In the genomic region with DNA sequence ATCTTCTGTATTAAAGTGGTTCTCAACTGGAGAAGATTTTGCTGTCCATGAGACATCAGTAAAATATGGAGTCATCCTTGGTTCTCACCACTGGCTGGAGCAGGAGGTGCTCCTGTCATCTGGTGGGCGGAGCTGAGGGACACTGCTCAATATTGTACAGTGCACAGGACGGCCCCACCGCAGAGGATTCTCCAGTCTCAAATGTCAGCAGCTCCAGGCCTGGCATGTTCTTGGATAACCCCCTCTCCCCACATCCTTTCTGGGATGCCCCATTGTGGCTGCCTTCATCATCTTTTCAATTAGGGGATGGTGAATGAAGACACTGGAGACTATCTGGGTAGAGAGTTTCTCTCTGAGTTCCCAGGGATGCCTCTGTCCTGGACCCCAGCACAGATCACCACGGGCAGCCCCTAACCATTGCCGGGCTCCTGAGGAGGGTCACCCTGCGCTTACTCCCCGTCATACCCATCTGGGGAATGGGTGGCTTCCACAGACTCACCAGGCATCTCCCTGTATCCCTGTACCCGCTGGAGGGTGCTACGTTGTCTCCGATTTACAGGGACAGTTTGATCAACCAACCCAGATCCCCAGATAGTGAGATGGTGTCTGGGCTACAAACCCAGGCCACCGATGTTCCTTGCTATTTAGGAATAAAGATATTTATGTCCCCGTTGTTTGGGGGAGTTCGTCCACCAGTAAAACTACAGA, we compare ENCODE assay signal across 28 cellular contexts. TPM values are rescaled to one million over a fixed set of nuclear protein-coding genes. Genes with fewer than 3 reads are reported as not detected.
DNase-seq lines count a peak whose midpoint lies in the region; ATAC-seq and TF ChIP-seq lines count a peak whose summit lies in the region.
"Had no signal": no experiment of that assay in that cellular context is flagged by ENCODE, and none has a peak within 500 bp of the region (broad histone marks: within the 10 kb centered on the region; RNA-seq: fewer than 3 reads in every experiment).

No MANE protein-coding gene starts in this region.

- H3K4me3 Mint-ChIP-seq in stimulated activated memory B cell treated with anti-CD40 and anti-IgM and Interleukin-4, amounts not matched to agents 10 μg/mL and 1 μg/mL and 100 μg/mL, for 72 hours: no peak overlapping the region
- H3K4me3 Mint-ChIP-seq: B cell; brain; stimulated activated naive CD8-positive, alpha-beta T cell treated with anti-CD3 and anti-CD28 coated beads, Interleukin-15, Interleukin-2, amounts not matched to agents 100 ng/mL and 50 ng/mL, for 24 hours had no signal

- no peak overlapping the region for H2AFZ ChIP-seq in DND-41 (ENCODE audit: low read depth, low read length)

- H3K9ac ChIP-seq in DND-41 (ENCODE audit: low read depth, low read length): no peak overlapping the region
- H3K9ac ChIP-seq: SK-N-SH had no signal

- in situ Hi-C loops in G401 (cut with HindIII; ENCODE audit: low sequenced_read_pairs): no loop called here

- peaks cover 15% of the 10 kb centered on the region for H3K36me3 Mint-ChIP-seq in stimulated activated memory B cell treated with anti-CD40 and anti-IgM and Interleukin-4, amounts not matched to agents 10 μg/mL and 1 μg/mL and 100 μg/mL, for 72 hours
- H3K36me3 Mint-ChIP-seq: brain had no signal

- no peak for TF ChIP-seq POLR2A in erythroblast (IDR thresholded peaks at IDR 0.05; ENCODE audit: low read length)

- no peaks in the 10 kb centered on the region for H3K27me3 ChIP-seq in DND-41 (ENCODE audit: insufficient read depth, low read length, poor library complexity)
- H3K27me3 ChIP-seq: adrenal gland, heart left ventricle had no signal

- H3K4me1 Mint-ChIP-seq in stimulated activated memory B cell treated with anti-CD40 and anti-IgM and Interleukin-4, amounts not matched to agents 10 μg/mL and 1 μg/mL and 100 μg/mL, for 72 hours: peaks cover 62% of the 10 kb centered on the region
- H3K4me1 Mint-ChIP-seq: brain had no signal

- H3K4me3 ChIP-seq in DND-41 (ENCODE audit: low read depth in 1 of 2, low read length in 2 of 2): no peak overlapping the region
- H3K4me3 ChIP-seq: adrenal gland, heart left ventricle had no signal

- DNase-seq in activated CD8-positive, alpha-beta memory T cell treated with anti-CD3 and anti-CD28 coated beads for 24 hours: peak; percentile 46
- no peak for DNase-seq in activated CD8-positive, alpha-beta memory T cell treated with anti-CD3 and anti-CD28 coated beads, Interleukin-2, amount 50 U/mL, for 4 hours
- peak; percentile 1 for DNase-seq in DND-41
- peak; percentile 62 to 69 for DNase-seq in erythroblast (lab: John Stamatoyannopoulos, UW)
- no peak for DNase-seq in medulla oblongata (ENCODE audit: extremely low spot score)
- no peak for DNase-seq in G401 (ENCODE audit: low spot score)
- DNase-seq in substantia nigra (lab: John Stamatoyannopoulos, UW): no peak
- DNase-seq: effector CD4-positive, alpha-beta T cell; foreskin fibroblast; heart left ventricle; left colon; mesenchymal stem cell; NCI-H1105; NCI-H2029 treated with DMSO at 0.1 percent for 48 hours; NCI-H226; occipital lobe; SK-N-SH; stimulated activated CD4-positive, alpha-beta T cell treated with anti-CD3 and anti-CD28 coated beads, Interleukin-4, amount 100 ng/mL, for 24 hours; trophoblast cell had no signal

- no peaks in the 10 kb centered on the region for H3K36me3 ChIP-seq in DND-41 (ENCODE audit: insufficient read depth, low read length)
- H3K36me3 ChIP-seq: adrenal gland, heart left ventricle had no signal

- no peak for TF ChIP-seq CTCF in DND-41 (IDR thresholded peaks at IDR 0.05; ENCODE audit: borderline replicate concordance, extremely low read depth, low read length, poor library complexity, severe bottlenecking)

- no peaks in the 10 kb centered on the region for H3K9me3 ChIP-seq in DND-41 (ENCODE audit: insufficient read depth, low read length, severe bottlenecking)
- H3K9me3 ChIP-seq: adrenal gland, SK-N-SH had no signal

- H4K20me1 ChIP-seq in DND-41 (ENCODE audit: insufficient read depth, low read length): no peaks in the 10 kb centered on the region

- H3K4me1 ChIP-seq in DND-41 (ENCODE audit: insufficient read depth, low read length): peaks cover 5% of the 10 kb centered on the region; the same call in 1 of the 2 replicates
- H3K4me1 ChIP-seq: adrenal gland had no signal

- peaks cover 17% of the 10 kb centered on the region for H3K9me3 Mint-ChIP-seq in stimulated activated memory B cell treated with anti-CD40 and anti-IgM and Interleukin-4, amounts not matched to agents 10 μg/mL and 1 μg/mL and 100 μg/mL, for 72 hours

- no peak overlapping the region for H3K4me2 ChIP-seq in DND-41 (ENCODE audit: insufficient read depth, low read length)
- H3K4me2 ChIP-seq: SK-N-SH had no signal

- no peak for ATAC-seq in DND-41 (ENCODE audit: insufficient read depth, low read depth)
- no peak for ATAC-seq in stimulated activated memory B cell treated with anti-CD40 and anti-IgM and Interleukin-4, amounts not matched to agents 10 μg/mL and 1 μg/mL and 100 μg/mL, for 72 hours
- ATAC-seq: heart left ventricle, left colon had no signal

- no peaks in the 10 kb centered on the region for H3K79me2 ChIP-seq in DND-41 (ENCODE audit: insufficient read depth, low read length)

- H3K27ac ChIP-seq in DND-41 (ENCODE audit: low read length): no peak overlapping the region
- H3K27ac ChIP-seq in substantia nigra (ENCODE audit: low read depth, low read length, poor library complexity, severe bottlenecking): no peak overlapping the region
- H3K27ac ChIP-seq: adrenal gland, epithelial cell of prostate, heart left ventricle had no signal

- H3K27ac Mint-ChIP-seq in stimulated activated memory B cell treated with anti-CD40 and anti-IgM and Interleukin-4, amounts not matched to agents 10 μg/mL and 1 μg/mL and 100 μg/mL, for 72 hours: peak overlapping the region; percentile 87
- H3K27ac Mint-ChIP-seq: brain; stimulated activated naive CD8-positive, alpha-beta T cell treated with anti-CD3 and anti-CD28 coated beads, Interleukin-15, Interleukin-2, amounts not matched to agents 100 ng/mL and 50 ng/mL, for 24 hours had no signal

- no peaks in the 10 kb centered on the region for H3K27me3 Mint-ChIP-seq in stimulated activated memory B cell treated with anti-CD40 and anti-IgM and Interleukin-4, amounts not matched to agents 10 μg/mL and 1 μg/mL and 100 μg/mL, for 72 hours
- H3K27me3 Mint-ChIP-seq: B cell; stimulated activated naive CD8-positive, alpha-beta T cell treated with anti-CD3 and anti-CD28 coated beads, Interleukin-15, Interleukin-2, amounts not matched to agents 100 ng/mL and 50 ng/mL, for 24 hours had no signal

RNA-seq across cellular contexts. Expression of gene P2RY8, which starts 21.9 kb away (rescaled TPM):
- total RNA-seq in G401 (2014; rRNA removed; shearing (Covaris generic)): under 0.01 TPM in 1 of 2 replicates, not detected in the other
- total RNA-seq: A673 had no signal

RNA-seq across cellular contexts. Expression of gene AKAP17A, which starts 32.5 kb away (rescaled TPM):
- 37.1 and 38.3 TPM in 2 replicates for total RNA-seq in G401 (2014; rRNA removed; shearing (Covaris generic))

RNA-seq across cellular contexts. Expression of gene ASMT, which starts 55.9 kb away (rescaled TPM):
- not detected in 2 replicates for total RNA-seq in G401 (2014; rRNA removed; shearing (Covaris generic))
- total RNA-seq: A673; B cell; heart left ventricle; left colon; M059J; T-helper 2 cell treated with Interferon-gamma antibody and Interleukin-4, amounts not matched to agents 100 ng/mL and 5 ng/mL, for 36 hours had no signal

Comparison
In these comparisons a context has a peak if more than half of its experiments do, and no peak if none do; other contexts are left out.
1. DNase-seq: peak in activated CD8-positive, alpha-beta memory T cell treated with anti-CD3 and anti-CD28 coated beads for 24 hours (single experiment), DND-41 (single experiment) and erythroblast (2 of 2); none in activated CD8-positive, alpha-beta memory T cell treated with anti-CD3 and anti-CD28 coated beads, Interleukin-2, amount 50 U/mL, for 4 hours (single experiment), medulla oblongata (single experiment), G401 (single experiment) and substantia nigra (0 of 49).